In the genomic region with DNA sequence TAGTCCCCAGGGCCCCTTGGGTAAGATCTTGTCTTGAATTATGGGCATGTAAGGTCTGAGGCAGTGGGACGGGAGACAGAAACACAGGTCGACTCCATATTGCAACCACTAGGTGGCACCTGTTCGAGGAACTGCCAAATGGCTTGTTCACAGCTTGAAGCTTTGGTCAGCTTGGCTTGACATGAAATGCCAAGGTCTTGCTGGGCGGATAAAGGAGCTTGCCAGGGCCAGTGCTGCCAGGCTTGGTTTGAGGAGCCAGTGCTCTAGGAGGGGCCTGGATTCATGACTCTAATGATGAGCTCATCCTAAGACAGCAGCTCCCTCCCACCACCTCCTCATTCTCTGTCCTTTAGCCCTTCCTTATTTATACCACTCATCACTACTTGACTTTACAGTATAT, we compare ENCODE assay signal across 8 cellular contexts. TPM values are rescaled to one million over a fixed set of nuclear protein-coding genes. Genes with fewer than 3 reads are reported as not detected.
DNase-seq lines count a peak whose midpoint lies in the region; ATAC-seq and TF ChIP-seq lines count a peak whose summit lies in the region.

No MANE protein-coding gene starts in this region.

- peak; percentile 19 for DNase-seq in DMS114 treated with DMSO at 0.1 percent for 48 hours (lab: John Stamatoyannopoulos, UW; ENCODE audit: unreplicated experiment)
- DNase-seq in NCI-H1092 (lab: John Stamatoyannopoulos, UW) = peak; percentile 49
- DNase-seq in SW 1271 (lab: John Stamatoyannopoulos, UW) = peak; percentile 13 to 70
- DNase-seq in amniotic stem cell (lab: John Stamatoyannopoulos, UW) = peak; percentile 65
- DNase-seq in right atrium auricular region (ENCODE audit: low spot score) = peak; percentile 76
- DNase-seq in retinal pigment epithelial cell (ENCODE audit: low read depth) = no peak

- ATAC-seq in GM21786 (IDR thresholded peaks at IDR 0.05; ENCODE audit: unreplicated experiment) (peak; percentile 80), HG02981 (IDR thresholded peaks at IDR 0.05; ENCODE audit: unreplicated experiment) (no peak)

- no peaks in the 10 kb centered on the region for H3K27me3 ChIP-seq in right atrium auricular region

- H3K9me3 ChIP-seq in right atrium auricular region = peaks cover 0 to 1% of the 10 kb centered on the region in 2 donors

- TF ChIP-seq CTCF in right atrium auricular region (IDR thresholded peaks at IDR 0.05) (peak; percentile 44 to 83), retinal pigment epithelial cell (conservative IDR thresholded peaks at IDR 0.05; ENCODE audit: low read depth, low read length) (peak; percentile 86)

- H3K4me3 ChIP-seq in right atrium auricular region (no peak overlapping the region), retinal pigment epithelial cell (ENCODE audit: low read length) (no peak overlapping the region)

- peaks cover 0 to 11% of the 10 kb centered on the region in 2 donors for H3K4me1 ChIP-seq in right atrium auricular region

- H3K27ac ChIP-seq in right atrium auricular region = no peak overlapping the region

- no peaks in the 10 kb centered on the region for H3K36me3 ChIP-seq in right atrium auricular region

RNA-seq across cellular contexts. Expression of gene NRIP3, which starts 11.9 kb away (rescaled TPM):
- total RNA-seq in right atrium auricular region = 1 to 10 TPM; 1.4 to 2.0 TPM

RNA-seq across cellular contexts. Expression of gene TMEM9B, which starts 51.4 kb away (rescaled TPM):
- total RNA-seq in right atrium auricular region = 10 to 100 TPM; 39.5 to 50.8 TPM
